1 cellular context compared by ENCODE assay signal in genomic region chr1:55233149-55233777, GRCh38.
TF ChIP-seq lines count a peak whose summit lies in the region.

No MANE protein-coding gene starts in this region.

TF ChIP-seq in liver, 16 proteins besides CTCF, POLR2A, EP300 and RAD21 (continued from another document):
- TF ChIP-seq, protein P1, sequence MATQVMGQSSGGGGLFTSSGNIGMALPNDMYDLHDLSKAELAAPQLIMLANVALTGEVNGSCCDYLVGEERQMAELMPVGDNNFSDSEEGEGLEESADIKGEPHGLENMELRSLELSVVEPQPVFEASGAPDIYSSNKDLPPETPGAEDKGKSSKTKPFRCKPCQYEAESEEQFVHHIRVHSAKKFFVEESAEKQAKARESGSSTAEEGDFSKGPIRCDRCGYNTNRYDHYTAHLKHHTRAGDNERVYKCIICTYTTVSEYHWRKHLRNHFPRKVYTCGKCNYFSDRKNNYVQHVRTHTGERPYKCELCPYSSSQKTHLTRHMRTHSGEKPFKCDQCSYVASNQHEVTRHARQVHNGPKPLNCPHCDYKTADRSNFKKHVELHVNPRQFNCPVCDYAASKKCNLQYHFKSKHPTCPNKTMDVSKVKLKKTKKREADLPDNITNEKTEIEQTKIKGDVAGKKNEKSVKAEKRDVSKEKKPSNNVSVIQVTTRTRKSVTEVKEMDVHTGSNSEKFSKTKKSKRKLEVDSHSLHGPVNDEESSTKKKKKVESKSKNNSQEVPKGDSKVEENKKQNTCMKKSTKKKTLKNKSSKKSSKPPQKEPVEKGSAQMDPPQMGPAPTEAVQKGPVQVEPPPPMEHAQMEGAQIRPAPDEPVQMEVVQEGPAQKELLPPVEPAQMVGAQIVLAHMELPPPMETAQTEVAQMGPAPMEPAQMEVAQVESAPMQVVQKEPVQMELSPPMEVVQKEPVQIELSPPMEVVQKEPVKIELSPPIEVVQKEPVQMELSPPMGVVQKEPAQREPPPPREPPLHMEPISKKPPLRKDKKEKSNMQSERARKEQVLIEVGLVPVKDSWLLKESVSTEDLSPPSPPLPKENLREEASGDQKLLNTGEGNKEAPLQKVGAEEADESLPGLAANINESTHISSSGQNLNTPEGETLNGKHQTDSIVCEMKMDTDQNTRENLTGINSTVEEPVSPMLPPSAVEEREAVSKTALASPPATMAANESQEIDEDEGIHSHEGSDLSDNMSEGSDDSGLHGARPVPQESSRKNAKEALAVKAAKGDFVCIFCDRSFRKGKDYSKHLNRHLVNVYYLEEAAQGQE (IDR thresholded peaks at IDR 0.05), result peak; percentile 33
- TF ChIP-seq GABPA (IDR thresholded peaks at IDR 0.05 in 1 of 2, conservative IDR thresholded peaks at IDR 0.05 in 1 of 2) (peak in 1 of 2 donors; percentile 32), HNF4G (IDR thresholded peaks at IDR 0.05) (peak; percentile 54), NR2F2 (IDR thresholded peaks at IDR 0.05) (no peak)
